ENCODE assay signal across 1 cellular context in the genomic region with DNA sequence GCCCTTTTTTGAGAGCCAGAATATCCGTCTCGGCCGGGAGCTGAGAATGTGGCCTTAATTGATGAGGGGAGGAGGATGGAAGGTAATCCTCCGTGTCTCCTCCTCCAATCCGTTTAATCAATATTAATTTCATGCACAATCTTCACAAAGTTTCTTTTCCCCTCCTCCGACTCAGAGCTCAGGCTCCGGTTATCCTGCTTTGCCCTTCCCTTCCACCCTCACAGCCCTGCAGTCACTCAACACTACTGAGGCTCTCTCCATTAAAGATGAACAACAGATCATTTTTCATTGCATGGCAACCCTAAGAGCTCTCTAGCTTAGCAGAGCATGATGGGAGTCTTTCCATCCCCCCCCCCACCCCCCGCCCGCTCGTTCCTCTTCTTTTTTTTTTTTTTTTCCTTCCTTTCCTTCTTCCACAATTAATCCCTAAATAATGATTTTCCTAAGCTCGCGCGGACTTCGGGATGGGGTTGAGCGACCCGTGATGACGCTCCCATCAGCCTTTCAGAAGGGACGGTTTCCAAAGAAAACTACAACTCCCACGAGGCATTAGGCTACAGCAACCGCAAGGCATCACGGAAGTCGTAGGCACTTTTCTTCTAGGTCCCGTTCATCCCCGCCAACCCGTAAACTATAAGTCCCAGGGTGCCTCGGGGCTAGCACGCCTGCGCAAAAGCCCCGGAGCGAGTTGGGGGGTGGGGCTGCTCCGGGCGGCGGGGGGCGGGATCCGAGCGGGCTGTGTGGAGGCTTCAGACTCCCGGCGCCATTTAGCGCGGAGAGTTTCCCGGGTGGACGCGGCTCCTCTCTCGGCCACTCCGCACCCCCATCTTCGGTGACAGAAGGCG.
A peak's percentile ranks its signal among the peaks of the same experiment; 100 is the strongest.
TF ChIP-seq lines count a peak whose summit lies in the region.

A gene (plus strand): TSS at position 752 of the 845 bp plus-strand sequence. CDS start 987 bp downstream, outside the sequence.

TF ChIP-seq in K562, 482 proteins besides CTCF, POLR2A, EP300 and RAD21 (continued from another document and continues in another):
- TF ChIP-seq, protein P1, sequence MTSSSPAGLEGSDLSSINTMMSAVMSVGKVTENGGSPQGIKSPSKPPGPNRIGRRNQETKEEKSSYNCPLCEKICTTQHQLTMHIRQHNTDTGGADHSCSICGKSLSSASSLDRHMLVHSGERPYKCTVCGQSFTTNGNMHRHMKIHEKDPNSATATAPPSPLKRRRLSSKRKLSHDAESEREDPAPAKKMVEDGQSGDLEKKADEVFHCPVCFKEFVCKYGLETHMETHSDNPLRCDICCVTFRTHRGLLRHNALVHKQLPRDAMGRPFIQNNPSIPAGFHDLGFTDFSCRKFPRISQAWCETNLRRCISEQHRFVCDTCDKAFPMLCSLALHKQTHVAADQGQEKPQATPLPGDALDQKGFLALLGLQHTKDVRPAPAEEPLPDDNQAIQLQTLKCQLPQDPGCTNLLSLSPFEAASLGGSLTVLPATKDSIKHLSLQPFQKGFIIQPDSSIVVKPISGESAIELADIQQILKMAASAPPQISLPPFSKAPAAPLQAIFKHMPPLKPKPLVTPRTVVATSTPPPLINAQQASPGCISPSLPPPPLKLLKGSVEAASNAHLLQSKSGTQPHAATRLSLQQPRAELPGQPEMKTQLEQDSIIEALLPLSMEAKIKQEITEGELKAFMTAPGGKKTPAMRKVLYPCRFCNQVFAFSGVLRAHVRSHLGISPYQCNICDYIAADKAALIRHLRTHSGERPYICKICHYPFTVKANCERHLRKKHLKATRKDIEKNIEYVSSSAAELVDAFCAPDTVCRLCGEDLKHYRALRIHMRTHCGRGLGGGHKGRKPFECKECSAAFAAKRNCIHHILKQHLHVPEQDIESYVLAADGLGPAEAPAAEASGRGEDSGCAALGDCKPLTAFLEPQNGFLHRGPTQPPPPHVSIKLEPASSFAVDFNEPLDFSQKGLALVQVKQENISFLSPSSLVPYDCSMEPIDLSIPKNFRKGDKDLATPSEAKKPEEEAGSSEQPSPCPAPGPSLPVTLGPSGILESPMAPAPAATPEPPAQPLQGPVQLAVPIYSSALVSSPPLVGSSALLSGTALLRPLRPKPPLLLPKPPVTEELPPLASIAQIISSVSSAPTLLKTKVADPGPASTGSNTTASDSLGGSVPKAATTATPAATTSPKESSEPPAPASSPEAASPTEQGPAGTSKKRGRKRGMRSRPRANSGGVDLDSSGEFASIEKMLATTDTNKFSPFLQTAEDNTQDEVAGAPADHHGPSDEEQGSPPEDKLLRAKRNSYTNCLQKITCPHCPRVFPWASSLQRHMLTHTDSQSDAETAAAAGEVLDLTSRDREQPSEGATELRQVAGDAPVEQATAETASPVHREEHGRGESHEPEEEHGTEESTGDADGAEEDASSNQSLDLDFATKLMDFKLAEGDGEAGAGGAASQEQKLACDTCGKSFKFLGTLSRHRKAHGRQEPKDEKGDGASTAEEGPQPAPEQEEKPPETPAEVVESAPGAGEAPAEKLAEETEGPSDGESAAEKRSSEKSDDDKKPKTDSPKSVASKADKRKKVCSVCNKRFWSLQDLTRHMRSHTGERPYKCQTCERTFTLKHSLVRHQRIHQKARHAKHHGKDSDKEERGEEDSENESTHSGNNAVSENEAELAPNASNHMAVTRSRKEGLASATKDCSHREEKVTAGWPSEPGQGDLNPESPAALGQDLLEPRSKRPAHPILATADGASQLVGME (CRISPR knock-in tag; IDR thresholded peaks at IDR 0.05) = no peak
- TF ChIP-seq, protein P2, sequence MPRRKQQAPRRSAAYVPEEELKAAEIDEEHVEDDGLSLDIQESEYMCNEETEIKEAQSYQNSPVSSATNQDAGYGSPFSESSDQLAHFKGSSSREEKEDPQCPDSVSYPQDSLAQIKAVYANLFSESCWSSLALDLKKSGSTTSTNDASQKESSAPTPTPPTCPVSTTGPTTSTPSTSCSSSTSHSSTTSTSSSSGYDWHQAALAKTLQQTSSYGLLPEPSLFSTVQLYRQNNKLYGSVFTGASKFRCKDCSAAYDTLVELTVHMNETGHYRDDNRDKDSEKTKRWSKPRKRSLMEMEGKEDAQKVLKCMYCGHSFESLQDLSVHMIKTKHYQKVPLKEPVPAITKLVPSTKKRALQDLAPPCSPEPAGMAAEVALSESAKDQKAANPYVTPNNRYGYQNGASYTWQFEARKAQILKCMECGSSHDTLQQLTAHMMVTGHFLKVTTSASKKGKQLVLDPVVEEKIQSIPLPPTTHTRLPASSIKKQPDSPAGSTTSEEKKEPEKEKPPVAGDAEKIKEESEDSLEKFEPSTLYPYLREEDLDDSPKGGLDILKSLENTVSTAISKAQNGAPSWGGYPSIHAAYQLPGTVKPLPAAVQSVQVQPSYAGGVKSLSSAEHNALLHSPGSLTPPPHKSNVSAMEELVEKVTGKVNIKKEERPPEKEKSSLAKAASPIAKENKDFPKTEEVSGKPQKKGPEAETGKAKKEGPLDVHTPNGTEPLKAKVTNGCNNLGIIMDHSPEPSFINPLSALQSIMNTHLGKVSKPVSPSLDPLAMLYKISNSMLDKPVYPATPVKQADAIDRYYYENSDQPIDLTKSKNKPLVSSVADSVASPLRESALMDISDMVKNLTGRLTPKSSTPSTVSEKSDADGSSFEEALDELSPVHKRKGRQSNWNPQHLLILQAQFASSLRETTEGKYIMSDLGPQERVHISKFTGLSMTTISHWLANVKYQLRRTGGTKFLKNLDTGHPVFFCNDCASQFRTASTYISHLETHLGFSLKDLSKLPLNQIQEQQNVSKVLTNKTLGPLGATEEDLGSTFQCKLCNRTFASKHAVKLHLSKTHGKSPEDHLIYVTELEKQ (CRISPR knock-in tag; IDR thresholded peaks at IDR 0.05) = no peak
- no peak for TF ChIP-seq SMAD3 (CRISPR knock-in tag; conservative IDR thresholded peaks at IDR 0.05)
- TF ChIP-seq SRSF1 (IDR thresholded peaks at IDR 0.05; ENCODE audit: low read depth, low read length) = no peak
- TF ChIP-seq, protein P3, sequence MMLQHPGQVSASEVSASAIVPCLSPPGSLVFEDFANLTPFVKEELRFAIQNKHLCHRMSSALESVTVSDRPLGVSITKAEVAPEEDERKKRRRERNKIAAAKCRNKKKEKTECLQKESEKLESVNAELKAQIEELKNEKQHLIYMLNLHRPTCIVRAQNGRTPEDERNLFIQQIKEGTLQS (IDR thresholded peaks at IDR 0.05) = no peak
- TF ChIP-seq, protein P3 (CRISPR knock-in tag; conservative IDR thresholded peaks at IDR 0.05) = no peak
- TF ChIP-seq KAT7 (CRISPR knock-in tag; IDR thresholded peaks at IDR 0.05; ENCODE audit: borderline replicate concordance) = no peak
- TF ChIP-seq, protein P4, sequence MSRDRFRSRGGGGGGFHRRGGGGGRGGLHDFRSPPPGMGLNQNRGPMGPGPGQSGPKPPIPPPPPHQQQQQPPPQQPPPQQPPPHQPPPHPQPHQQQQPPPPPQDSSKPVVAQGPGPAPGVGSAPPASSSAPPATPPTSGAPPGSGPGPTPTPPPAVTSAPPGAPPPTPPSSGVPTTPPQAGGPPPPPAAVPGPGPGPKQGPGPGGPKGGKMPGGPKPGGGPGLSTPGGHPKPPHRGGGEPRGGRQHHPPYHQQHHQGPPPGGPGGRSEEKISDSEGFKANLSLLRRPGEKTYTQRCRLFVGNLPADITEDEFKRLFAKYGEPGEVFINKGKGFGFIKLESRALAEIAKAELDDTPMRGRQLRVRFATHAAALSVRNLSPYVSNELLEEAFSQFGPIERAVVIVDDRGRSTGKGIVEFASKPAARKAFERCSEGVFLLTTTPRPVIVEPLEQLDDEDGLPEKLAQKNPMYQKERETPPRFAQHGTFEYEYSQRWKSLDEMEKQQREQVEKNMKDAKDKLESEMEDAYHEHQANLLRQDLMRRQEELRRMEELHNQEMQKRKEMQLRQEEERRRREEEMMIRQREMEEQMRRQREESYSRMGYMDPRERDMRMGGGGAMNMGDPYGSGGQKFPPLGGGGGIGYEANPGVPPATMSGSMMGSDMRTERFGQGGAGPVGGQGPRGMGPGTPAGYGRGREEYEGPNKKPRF (IDR thresholded peaks at IDR 0.05; ENCODE audit: low read depth, low read length) = no peak
- TF ChIP-seq DDX20 (tag; IDR thresholded peaks at IDR 0.05; ENCODE audit: low read depth) = no peak
- TF ChIP-seq PCBP1 (IDR thresholded peaks at IDR 0.05; ENCODE audit: low read depth, low read length, poor library complexity, severe bottlenecking) = no peak
- TF ChIP-seq ZNF589 (CRISPR knock-in tag; IDR thresholded peaks at IDR 0.05; ENCODE audit: low read depth) = peak; percentile 66; the same call in 1 of the 2 replicates
- TF ChIP-seq MEF2A (IDR thresholded peaks at IDR 0.05; ENCODE audit: control insufficient read depth, low read depth, low read length) = no peak
- no peak for TF ChIP-seq U2AF1 (optimal IDR thresholded peaks at IDR 0.05; ENCODE audit: low read depth, low read length)
- no peak for TF ChIP-seq CBFA2T3 (IDR thresholded peaks at IDR 0.05)
- peak; percentile 50; the same call in 1 of the 2 replicates for TF ChIP-seq ESRRA (IDR thresholded peaks at IDR 0.05; ENCODE audit: borderline replicate concordance, low read depth)
- TF ChIP-seq NRF1 (conservative IDR thresholded peaks at IDR 0.05 in 1 of 2, IDR thresholded peaks at IDR 0.05 in 1 of 2) = peak; percentile 76 to 80
- TF ChIP-seq, protein P5, sequence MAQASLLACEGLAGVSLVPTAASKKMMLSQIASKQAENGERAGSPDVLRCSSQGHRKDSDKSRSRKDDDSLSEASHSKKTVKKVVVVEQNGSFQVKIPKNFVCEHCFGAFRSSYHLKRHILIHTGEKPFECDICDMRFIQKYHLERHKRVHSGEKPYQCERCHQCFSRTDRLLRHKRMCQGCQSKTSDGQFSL (CRISPR knock-in tag; IDR thresholded peaks at IDR 0.05) = peak; percentile 42; the same call in 1 of the 2 replicates
- TF ChIP-seq, protein P5 (tag; IDR thresholded peaks at IDR 0.05) = peak in 1 of 2 experiments; percentile 72; a peak in 2 of 4 replicates
- TF ChIP-seq, protein P6, sequence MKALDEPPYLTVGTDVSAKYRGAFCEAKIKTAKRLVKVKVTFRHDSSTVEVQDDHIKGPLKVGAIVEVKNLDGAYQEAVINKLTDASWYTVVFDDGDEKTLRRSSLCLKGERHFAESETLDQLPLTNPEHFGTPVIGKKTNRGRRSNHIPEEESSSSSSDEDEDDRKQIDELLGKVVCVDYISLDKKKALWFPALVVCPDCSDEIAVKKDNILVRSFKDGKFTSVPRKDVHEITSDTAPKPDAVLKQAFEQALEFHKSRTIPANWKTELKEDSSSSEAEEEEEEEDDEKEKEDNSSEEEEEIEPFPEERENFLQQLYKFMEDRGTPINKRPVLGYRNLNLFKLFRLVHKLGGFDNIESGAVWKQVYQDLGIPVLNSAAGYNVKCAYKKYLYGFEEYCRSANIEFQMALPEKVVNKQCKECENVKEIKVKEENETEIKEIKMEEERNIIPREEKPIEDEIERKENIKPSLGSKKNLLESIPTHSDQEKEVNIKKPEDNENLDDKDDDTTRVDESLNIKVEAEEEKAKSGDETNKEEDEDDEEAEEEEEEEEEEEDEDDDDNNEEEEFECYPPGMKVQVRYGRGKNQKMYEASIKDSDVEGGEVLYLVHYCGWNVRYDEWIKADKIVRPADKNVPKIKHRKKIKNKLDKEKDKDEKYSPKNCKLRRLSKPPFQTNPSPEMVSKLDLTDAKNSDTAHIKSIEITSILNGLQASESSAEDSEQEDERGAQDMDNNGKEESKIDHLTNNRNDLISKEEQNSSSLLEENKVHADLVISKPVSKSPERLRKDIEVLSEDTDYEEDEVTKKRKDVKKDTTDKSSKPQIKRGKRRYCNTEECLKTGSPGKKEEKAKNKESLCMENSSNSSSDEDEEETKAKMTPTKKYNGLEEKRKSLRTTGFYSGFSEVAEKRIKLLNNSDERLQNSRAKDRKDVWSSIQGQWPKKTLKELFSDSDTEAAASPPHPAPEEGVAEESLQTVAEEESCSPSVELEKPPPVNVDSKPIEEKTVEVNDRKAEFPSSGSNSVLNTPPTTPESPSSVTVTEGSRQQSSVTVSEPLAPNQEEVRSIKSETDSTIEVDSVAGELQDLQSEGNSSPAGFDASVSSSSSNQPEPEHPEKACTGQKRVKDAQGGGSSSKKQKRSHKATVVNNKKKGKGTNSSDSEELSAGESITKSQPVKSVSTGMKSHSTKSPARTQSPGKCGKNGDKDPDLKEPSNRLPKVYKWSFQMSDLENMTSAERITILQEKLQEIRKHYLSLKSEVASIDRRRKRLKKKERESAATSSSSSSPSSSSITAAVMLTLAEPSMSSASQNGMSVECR (CRISPR knock-in tag; IDR thresholded peaks at IDR 0.05) = no peak
- TF ChIP-seq ZNF175 (CRISPR knock-in tag; IDR thresholded peaks at IDR 0.05; ENCODE audit: low read depth) = peak; percentile 58
- no peak for TF ChIP-seq STAT5B (CRISPR knock-in tag; IDR thresholded peaks at IDR 0.05)
- TF ChIP-seq NFIC (IDR thresholded peaks at IDR 0.05) = no peak
- no peak for TF ChIP-seq HOXB6 (CRISPR knock-in tag; IDR thresholded peaks at IDR 0.05; ENCODE audit: borderline replicate concordance)
- no peak for TF ChIP-seq ZNF232 (CRISPR knock-in tag; IDR thresholded peaks at IDR 0.05)
- no peak for TF ChIP-seq SIN3B (IDR thresholded peaks at IDR 0.05; ENCODE audit: low read depth)
- TF ChIP-seq RBM22 (IDR thresholded peaks at IDR 0.05; ENCODE audit: low read depth, low read length, poor library complexity, severe bottlenecking) = no peak
- TF ChIP-seq ETV6 (IDR thresholded peaks at IDR 0.05; ENCODE audit: borderline replicate concordance in 1 of 2, low read depth in 2 of 2, low read length in 1 of 2) = no peak
- TF ChIP-seq ETV6 (CRISPR knock-in tag; IDR thresholded peaks at IDR 0.05; ENCODE audit: borderline replicate concordance) = no peak
- no peak for TF ChIP-seq PURB (CRISPR knock-in tag; IDR thresholded peaks at IDR 0.05; ENCODE audit: low read depth)
- no peak for TF ChIP-seq RNF2 (IDR thresholded peaks at IDR 0.05)
- TF ChIP-seq SMAD2 (IDR thresholded peaks at IDR 0.05; ENCODE audit: low read depth, low read length) = no peak
- peak; percentile 92 for TF ChIP-seq TBP (optimal IDR thresholded peaks at IDR 0.05; ENCODE audit: low read depth, low read length)
- TF ChIP-seq CREM (IDR thresholded peaks at IDR 0.05; ENCODE audit: low read depth) = peak; percentile 91
- no peak for TF ChIP-seq ZNF436 (CRISPR knock-in tag; IDR thresholded peaks at IDR 0.05)
- no peak for TF ChIP-seq ZNF239 (CRISPR knock-in tag; IDR thresholded peaks at IDR 0.05)
- TF ChIP-seq, protein P7, sequence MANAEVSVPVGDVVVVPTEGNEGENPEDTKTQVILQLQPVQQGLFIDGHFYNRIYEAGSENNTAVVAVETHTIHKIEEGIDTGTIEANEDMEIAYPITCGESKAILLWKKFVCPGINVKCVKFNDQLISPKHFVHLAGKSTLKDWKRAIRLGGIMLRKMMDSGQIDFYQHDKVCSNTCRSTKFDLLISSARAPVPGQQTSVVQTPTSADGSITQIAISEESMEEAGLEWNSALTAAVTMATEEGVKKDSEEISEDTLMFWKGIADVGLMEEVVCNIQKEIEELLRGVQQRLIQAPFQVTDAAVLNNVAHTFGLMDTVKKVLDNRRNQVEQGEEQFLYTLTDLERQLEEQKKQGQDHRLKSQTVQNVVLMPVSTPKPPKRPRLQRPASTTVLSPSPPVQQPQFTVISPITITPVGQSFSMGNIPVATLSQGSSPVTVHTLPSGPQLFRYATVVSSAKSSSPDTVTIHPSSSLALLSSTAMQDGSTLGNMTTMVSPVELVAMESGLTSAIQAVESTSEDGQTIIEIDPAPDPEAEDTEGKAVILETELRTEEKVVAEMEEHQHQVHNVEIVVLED (CRISPR knock-in tag; IDR thresholded peaks at IDR 0.05) = 0 out of 2 replicates have a peak, but pooled peaks have one; percentile 9
- no peak for TF ChIP-seq ADNP (tag; IDR thresholded peaks at IDR 0.05)
- no peak for TF ChIP-seq FOXJ3 (CRISPR knock-in tag; IDR thresholded peaks at IDR 0.05)
- no peak for TF ChIP-seq NFXL1 (CRISPR knock-in tag; IDR thresholded peaks at IDR 0.05)
